16 cellular contexts compared by ENCODE assay signal in genomic region chr12:13368971-13369370, GRCh38.
DNase-seq lines count a peak whose midpoint lies in the region; ATAC-seq, FAIRE-seq and TF ChIP-seq lines count a peak whose summit lies in the region.
"Had no signal": no experiment of that assay in that cellular context is flagged by ENCODE, and none has a peak within 500 bp of the region (broad histone marks: within the 10 kb centered on the region; RNA-seq: fewer than 3 reads in every experiment).

No MANE protein-coding gene starts in this region.

- H3K36me3 ChIP-seq in mesendoderm (ENCODE audit: control insufficient read depth, insufficient read depth, low read length), result no peaks in the 10 kb centered on the region

- H3K4me2 ChIP-seq in mesendoderm (ENCODE audit: low read length), result no peak overlapping the region

- no peak overlapping the region for H4K5ac ChIP-seq in mesendoderm (ENCODE audit: low read length)

- no peaks in the 10 kb centered on the region for H3K27me3 ChIP-seq in mesendoderm (ENCODE audit: insufficient read depth, low read length, poor library complexity)

- H3K9ac ChIP-seq in mesendoderm (ENCODE audit: low read length), result no peak overlapping the region

- no peak overlapping the region for H2BK5ac ChIP-seq in mesendoderm (ENCODE audit: low read length)

- no peak overlapping the region for H3K23ac ChIP-seq in mesendoderm (ENCODE audit: low read length)

- no peak overlapping the region for H2BK15ac ChIP-seq in mesendoderm (replicated peaks; ENCODE audit: low read depth)

- H3K56ac ChIP-seq in mesendoderm (ENCODE audit: low read length), result no peak overlapping the region

- no peaks in the 10 kb centered on the region for H3K79me1 ChIP-seq in mesendoderm (ENCODE audit: low read length)

- no peak overlapping the region for H3K4me3 ChIP-seq in mesendoderm (ENCODE audit: low read length)

- no peaks in the 10 kb centered on the region for H3K79me2 ChIP-seq in mesendoderm (ENCODE audit: control insufficient read depth, insufficient read depth, low read length)

- no peak overlapping the region for H3K4ac ChIP-seq in mesendoderm (ENCODE audit: low read depth, low read length)

- H3K27ac ChIP-seq in mesendoderm (ENCODE audit: low read depth, low read length), result no peak overlapping the region

- H3K4me1 ChIP-seq in mesendoderm (ENCODE audit: control insufficient read depth, low read depth, low read length), result no peaks in the 10 kb centered on the region

- H2BK120ac ChIP-seq in mesendoderm (ENCODE audit: low read depth, low read length), result no peak overlapping the region

- TF ChIP-seq POLR2A in GM12891 (IDR thresholded peaks at IDR 0.05; ENCODE audit: low read depth, low read length), result no peak

- no peak overlapping the region for H4K8ac ChIP-seq in mesendoderm (ENCODE audit: low read depth, low read length)

- DNase-seq in DMS79 treated with DMSO at 0.1 percent for 48 hours (lab: John Stamatoyannopoulos, UW), result peak; percentile 95
- DNase-seq in NCI-H1092 (lab: John Stamatoyannopoulos, UW), result peak; percentile 13
- DNase-seq in NCI-H82 treated with DMSO at 0.1 percent for 48 hours (lab: John Stamatoyannopoulos, UW; ENCODE audit: unreplicated experiment), result peak; percentile 87
- DNase-seq in mesendoderm, result peak; percentile 35
- no peak for DNase-seq in A172 (ENCODE audit: low spot score)
- DNase-seq in GM12891 (ENCODE audit: insufficient read length, low spot score), result no peak
- DNase-seq: CD8-positive, alpha-beta memory T cell; EL; Karpas-422; MM.1S; NCI-H1694; NCI-H2171; SHP77 had no signal

- no peak overlapping the region for H3K18ac ChIP-seq in mesendoderm (ENCODE audit: low read length)

- no CpG with 5 or more reads among the region's 2 CpGs for WGBS in mesendoderm (ENCODE audit: extremely low coverage, insufficient coverage, low lambda C conversion rate)

- ATAC-seq in HG03378 (IDR thresholded peaks at IDR 0.05; ENCODE audit: unreplicated experiment), result no peak

- FAIRE-seq in GM12891 (lab: Jason Lieb, UNC), result no peak
- FAIRE-seq: H54, RCC 7860 had no signal

- H2AK5ac ChIP-seq in mesendoderm (ENCODE audit: low read length), result no peak overlapping the region

TF ChIP-seq in GM12891, 5 proteins besides CTCF, POLR2A, EP300 and RAD21:
- TF ChIP-seq TAF1 (IDR thresholded peaks at IDR 0.05; ENCODE audit: low read depth, low read length) (no peak), POLR2AphosphoS5 (IDR thresholded peaks at IDR 0.05; ENCODE audit: low read depth, low read length) (no peak), PAX5 (IDR thresholded peaks at IDR 0.05; ENCODE audit: insufficient read depth, low read length, severe bottlenecking) (no peak), SPI1 (IDR thresholded peaks at IDR 0.05; ENCODE audit: low read depth, low read length) (no peak), POU2F2 (IDR thresholded peaks at IDR 0.05; ENCODE audit: low read depth, low read length) (no peak)

Comparison
In these comparisons a context has a peak if more than half of its experiments do, and no peak if none do; other contexts are left out.
1. DNase-seq: peak in DMS79 treated with DMSO at 0.1 percent for 48 hours (single experiment), NCI-H1092 (single experiment), NCI-H82 treated with DMSO at 0.1 percent for 48 hours (single experiment) and mesendoderm (single experiment); none in A172 (single experiment) and GM12891 (single experiment).